Comparison of ENCODE assay signal across 23 cellular contexts in genomic region chr17:76367647-76368046, GRCh38.
"Had no signal": no experiment of that assay in that cellular context is flagged by ENCODE, and none has a peak within 500 bp of the region (broad histone marks: within the 10 kb centered on the region; RNA-seq: fewer than 3 reads in every experiment).

No MANE protein-coding gene starts in this region.

- ATAC-seq: foreskin keratinocyte, left ventricle myocardium superior had no signal

- H3K4me3 ChIP-seq: breast epithelium, esophagus muscularis mucosa, ovary, tibial nerve had no signal

- H3K4me3 Mint-ChIP-seq: activated CD4-positive, alpha-beta memory T cell treated with anti-CD3 and anti-CD28 coated beads for 36 hours; activated CD4-positive, alpha-beta T cell treated with anti-CD3 and anti-CD28 coated beads, Interleukin-2, amount 10 ng/mL, durations not matched to agents 24 days and 14 days; activated naive CD4-positive, alpha-beta T cell treated with anti-CD3 and anti-CD28 coated beads, Interleukin-2, amount 10 ng/mL, durations not matched to agents 7 days and 5 days; activated naive CD8-positive, alpha-beta T cell treated with anti-CD3 and anti-CD28 coated beads, Interleukin-2, amount 10 ng/mL, durations not matched to agents 7 days and 5 days; dendritic cell treated with granulocyte-macrophage colony-stimulating factor and Interleukin-4, amounts not matched to agents 40 ng/mL and 50 ng/mL, for 4 days; T-helper 1 cell treated with Interleukin-12 subunit alpha and Interleukin-12 subunit beta and Interleukin-4 antibody, amounts not matched to agents 30 μg/mL and 1 μg/mL, for 36 hours had no signal

- H3K4me1 Mint-ChIP-seq: activated naive CD4-positive, alpha-beta T cell treated with anti-CD3 and anti-CD28 coated beads, Interleukin-2, amount 10 ng/mL, durations not matched to agents 7 days and 5 days; activated naive CD8-positive, alpha-beta T cell treated with anti-CD3 and anti-CD28 coated beads, Interleukin-2, amount 10 ng/mL, durations not matched to agents 7 days and 5 days; naive B cell had no signal

- DNase-seq: activated CD4-positive, alpha-beta memory T cell treated with anti-CD3 and anti-CD28 coated beads for 36 hours; activated CD4-positive, alpha-beta T cell treated with anti-CD3 and anti-CD28 coated beads, Interleukin-2, amount 10 ng/mL, durations not matched to agents 24 days and 14 days; activated CD4-positive, CD25-positive, alpha-beta regulatory T cell treated with anti-CD3 and anti-CD28 coated beads, Interleukin-2, amount 50 U/mL, for 72 hours; activated CD8-positive, alpha-beta memory T cell treated with anti-CD3 and anti-CD28 coated beads, Interleukin-2, amount 50 U/mL, for 4 hours; activated gamma-delta T cell; activated naive CD4-positive, alpha-beta T cell treated with anti-CD3 and anti-CD28 coated beads, Interleukin-2, amount 10 ng/mL, durations not matched to agents 7 days and 5 days; activated naive CD8-positive, alpha-beta T cell treated with anti-CD3 and anti-CD28 coated beads, Interleukin-2, amount 10 ng/mL, durations not matched to agents 7 days and 5 days; activated T-cell treated with anti-CD3 and anti-CD28 coated beads, Interleukin-2, amount 50 U/mL, for 1 hour; central memory CD4-positive, alpha-beta T cell; foreskin keratinocyte; left ventricle myocardium superior; naive B cell; ovary; stimulated activated CD4-positive, alpha-beta T cell treated with anti-CD3 and anti-CD28 coated beads, Interleukin-2, amount 100 ng/mL, for 48 hours; stimulated activated naive CD4-positive, alpha-beta T cell treated with Interleukin-2 at 50 U/mL for 16 hours; T1000; WERI-Rb-1 had no signal

- H3K9me3 Mint-ChIP-seq: activated CD4-positive, alpha-beta memory T cell treated with anti-CD3 and anti-CD28 coated beads for 36 hours; activated CD4-positive, alpha-beta T cell treated with anti-CD3 and anti-CD28 coated beads, Interleukin-2, amount 10 ng/mL, durations not matched to agents 24 days and 14 days; activated naive CD4-positive, alpha-beta T cell treated with anti-CD3 and anti-CD28 coated beads, Interleukin-2, amount 10 ng/mL, durations not matched to agents 7 days and 5 days; activated naive CD8-positive, alpha-beta T cell treated with anti-CD3 and anti-CD28 coated beads, Interleukin-2, amount 10 ng/mL, durations not matched to agents 7 days and 5 days; dendritic cell treated with granulocyte-macrophage colony-stimulating factor and Interleukin-4, amounts not matched to agents 40 ng/mL and 50 ng/mL, for 4 days; naive B cell; T-helper 1 cell treated with Interleukin-12 subunit alpha and Interleukin-12 subunit beta and Interleukin-4 antibody, amounts not matched to agents 30 μg/mL and 1 μg/mL, for 36 hours had no signal

- H3K27me3 ChIP-seq: breast epithelium, foreskin keratinocyte, ovary, tibial nerve had no signal

- H3K36me3 Mint-ChIP-seq: activated CD4-positive, alpha-beta memory T cell treated with anti-CD3 and anti-CD28 coated beads for 36 hours; activated naive CD4-positive, alpha-beta T cell treated with anti-CD3 and anti-CD28 coated beads, Interleukin-2, amount 10 ng/mL, durations not matched to agents 7 days and 5 days; activated naive CD8-positive, alpha-beta T cell treated with anti-CD3 and anti-CD28 coated beads, Interleukin-2, amount 10 ng/mL, durations not matched to agents 7 days and 5 days; naive B cell had no signal

- H3K9me3 ChIP-seq: breast epithelium, esophagus muscularis mucosa, ovary, tibial nerve had no signal

- H3K27ac Mint-ChIP-seq: activated CD4-positive, alpha-beta memory T cell treated with anti-CD3 and anti-CD28 coated beads for 36 hours; activated CD4-positive, alpha-beta T cell treated with anti-CD3 and anti-CD28 coated beads, Interleukin-2, amount 10 ng/mL, durations not matched to agents 24 days and 14 days; activated naive CD4-positive, alpha-beta T cell treated with anti-CD3 and anti-CD28 coated beads, Interleukin-2, amount 10 ng/mL, durations not matched to agents 7 days and 5 days; activated naive CD8-positive, alpha-beta T cell treated with anti-CD3 and anti-CD28 coated beads, Interleukin-2, amount 10 ng/mL, durations not matched to agents 7 days and 5 days; dendritic cell treated with granulocyte-macrophage colony-stimulating factor and Interleukin-4, amounts not matched to agents 40 ng/mL and 50 ng/mL, for 4 days; naive B cell; progenitor cell of endocrine pancreas; T-helper 1 cell treated with Interleukin-12 subunit alpha and Interleukin-12 subunit beta and Interleukin-4 antibody, amounts not matched to agents 30 μg/mL and 1 μg/mL, for 36 hours had no signal

- H3K27ac ChIP-seq: breast epithelium, esophagus muscularis mucosa, foreskin keratinocyte, ovary, tibial nerve, WERI-Rb-1 had no signal

- H3K27me3 Mint-ChIP-seq: activated CD4-positive, alpha-beta memory T cell treated with anti-CD3 and anti-CD28 coated beads for 36 hours; progenitor cell of endocrine pancreas had no signal

- H3K36me3 ChIP-seq: breast epithelium, esophagus muscularis mucosa, ovary, tibial nerve, WERI-Rb-1 had no signal
